22 cellular contexts compared by ENCODE assay signal in the genomic region with DNA sequence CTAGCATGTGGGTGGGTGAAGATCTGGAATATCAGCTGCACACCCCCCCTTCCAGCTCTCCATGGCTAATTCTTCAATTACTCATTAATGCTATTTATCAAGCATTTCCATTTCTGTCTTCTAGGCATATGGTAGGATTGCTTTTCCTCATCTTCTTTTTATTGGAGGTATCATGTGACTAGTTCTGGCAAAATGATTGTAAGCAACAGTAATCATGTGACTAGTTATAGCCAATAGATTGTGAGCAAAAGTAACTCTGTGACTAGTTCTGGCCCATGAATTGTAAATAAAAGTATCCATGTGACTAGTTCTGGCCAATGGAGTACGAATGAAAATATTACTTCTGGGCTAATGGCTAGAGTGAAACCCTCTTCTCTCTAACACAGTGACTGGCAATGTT.
A peak's percentile ranks its signal among the peaks of the same experiment; 100 is the strongest.
DNase-seq lines count a peak whose midpoint lies in the region; ATAC-seq, FAIRE-seq and TF ChIP-seq lines count a peak whose summit lies in the region.
"Had no signal": no experiment of that assay in that cellular context is flagged by ENCODE, and none has a peak within 500 bp of the region (broad histone marks: within the 10 kb centered on the region; RNA-seq: fewer than 3 reads in every experiment).

No MANE protein-coding gene starts in this region.

- no peak overlapping the region for H3K9ac ChIP-seq in GM12878 (ENCODE audit: control insufficient read depth, insufficient read depth, low read length)
- H3K9ac ChIP-seq: BLaER1 treated with 17β-estradiol and CSF1 and Interleukin-3, amounts not matched to agents 10 nM and 100 nM had no signal

- H3K36me3 Mint-ChIP-seq in T-helper 2 cell treated with Interferon-gamma antibody and Interleukin-4, amounts not matched to agents 5 μg/mL and 100 μg/mL, for 36 hours (ENCODE audit: low read depth): no peaks in the 10 kb centered on the region
- H3K36me3 Mint-ChIP-seq: CD8-positive, alpha-beta T cell had no signal

- H3K27ac ChIP-seq in A549 (no peak overlapping the region), GM12878 (ENCODE audit: control insufficient read depth, insufficient read depth) (no peak overlapping the region)
- H3K27ac ChIP-seq: BLaER1 treated with 17β-estradiol and CSF1 and Interleukin-3, amounts not matched to agents 10 nM and 100 nM; C4-2B had no signal

- H3K79me2 ChIP-seq in GM12878 (ENCODE audit: control insufficient read depth, insufficient read depth, low read length): no peaks in the 10 kb centered on the region

- TF ChIP-seq CTCF in A549 (IDR thresholded peaks at IDR 0.05) (no peak), GM12878 (IDR thresholded peaks at IDR 0.05 in 2 of 3, conservative IDR thresholded peaks at IDR 0.05 in 1 of 3; ENCODE audit: control insufficient read depth in 2 of 3, extremely low read depth in 1 of 3, insufficient read depth in 1 of 3, low read depth in 3 of 3, low read length in 3 of 3) (no peak)

- no peaks in the 10 kb centered on the region for H3K4me1 Mint-ChIP-seq in T-helper 2 cell treated with Interferon-gamma antibody and Interleukin-4, amounts not matched to agents 5 μg/mL and 100 μg/mL, for 36 hours (ENCODE audit: low read depth)
- H3K4me1 Mint-ChIP-seq: B cell had no signal

- H3K9me3 ChIP-seq in A549 (no peaks in the 10 kb centered on the region), GM12878 (replicated peaks; ENCODE audit: control insufficient read depth, insufficient read depth, low read length) (no peaks in the 10 kb centered on the region)
- H3K9me3 ChIP-seq: BLaER1 treated with 17β-estradiol and CSF1 and Interleukin-3, amounts not matched to agents 10 nM and 100 nM; Caco-2 had no signal

- SMC1A ChIA-PET in GM12878 (lab: Charles Lee; ENCODE audit: uncharacterized antibody, unreplicated experiment): no interaction called here

- BruUV-seq in GM12878 (replicated peaks; lab: Mats Ljungman, UMichigan): no TSS peak

- H3K4me3 Mint-ChIP-seq in T-helper 2 cell treated with Interferon-gamma antibody and Interleukin-4, amounts not matched to agents 5 μg/mL and 100 μg/mL, for 36 hours: no peak overlapping the region
- H3K4me3 Mint-ChIP-seq: B cell; CD4-positive, alpha-beta T cell; CD8-positive, alpha-beta T cell had no signal

- no peak overlapping the region for H2AFZ ChIP-seq in GM12878 (ENCODE audit: control insufficient read depth, low read depth, low read length)

- RAD21 ChIA-PET in GM12878 (lab: Charles Lee; ENCODE audit: unreplicated experiment): no interaction called here

- TF ChIP-seq EP300 in A549 (IDR thresholded peaks at IDR 0.05): no peak
- no peak for TF ChIP-seq EP300 in GM12878 (IDR thresholded peaks at IDR 0.05; ENCODE audit: borderline replicate concordance in 1 of 2, control insufficient read depth in 1 of 2, low read depth in 2 of 2, low read length in 2 of 2)

- H3K27me3 Mint-ChIP-seq in T-helper 2 cell treated with Interferon-gamma antibody and Interleukin-4, amounts not matched to agents 5 μg/mL and 100 μg/mL, for 36 hours (ENCODE audit: low read depth): peaks cover 7% of the 10 kb centered on the region

- H4K20me1 ChIP-seq in GM12878 (ENCODE audit: control insufficient read depth, insufficient read depth): no peaks in the 10 kb centered on the region
- H4K20me1 ChIP-seq: BLaER1 treated with 17β-estradiol and CSF1 and Interleukin-3, amounts not matched to agents 10 nM and 100 nM had no signal

- TF ChIP-seq RAD21 in A549 (conservative IDR thresholded peaks at IDR 0.05 in 1 of 2, IDR thresholded peaks at IDR 0.05 in 1 of 2) (no peak), GM12878 (IDR thresholded peaks at IDR 0.05; ENCODE audit: insufficient read depth, low read depth, low read length) (no peak)

- ATAC-seq in A549: no peak
- no peak for ATAC-seq in GM12878
- no peak for ATAC-seq in GM19324 (IDR thresholded peaks at IDR 0.05; ENCODE audit: low FRiP score, unreplicated experiment)
- ATAC-seq: CD8-positive, alpha-beta T cell had no signal

- no peaks in the 10 kb centered on the region for H3K9me3 Mint-ChIP-seq in T-helper 2 cell treated with Interferon-gamma antibody and Interleukin-4, amounts not matched to agents 5 μg/mL and 100 μg/mL, for 36 hours
- H3K9me3 Mint-ChIP-seq: CD4-positive, alpha-beta T cell; CD8-positive, alpha-beta T cell had no signal

- H3K4me2 ChIP-seq in A549 (no peak overlapping the region), GM12878 (ENCODE audit: control insufficient read depth, insufficient read depth) (no peak overlapping the region)
- H3K4me2 ChIP-seq: BLaER1 treated with 17β-estradiol and CSF1 and Interleukin-3, amounts not matched to agents 10 nM and 100 nM had no signal

- POLR2A ChIA-PET in A549 (lab: Yijun Ruan, JAX) (no interaction called here), GM12878 (lab: Charles Lee) (no interaction called here)

- CTCF ChIA-PET in A549 (lab: Yijun Ruan, JAX) (interaction anchor here (1.1 to 2.3 kb wide), 3 partner anchors 14 to 52 kb away, joined by 3 to 7 read pairs (median 5); no protein-coding TSS in a partner anchor), GM12878 (lab: Yijun Ruan, JAX) (interaction anchor here (0.6 kb wide), 1 partner anchor 600 kb away, joined by 3 read pairs; no protein-coding TSS in a partner anchor)

- in situ Hi-C loops in GM12878 (cut with MboI): no loop called here

- H3K27ac Mint-ChIP-seq in T-helper 2 cell treated with Interferon-gamma antibody and Interleukin-4, amounts not matched to agents 5 μg/mL and 100 μg/mL, for 36 hours: no peak overlapping the region
- H3K27ac Mint-ChIP-seq: B cell; CD4-positive, alpha-beta T cell; CD8-positive, alpha-beta T cell had no signal

- no peak overlapping the region for H3K4me3 ChIP-seq in A549
- no peak overlapping the region for H3K4me3 ChIP-seq in GM12878
- H3K4me3 ChIP-seq: BLaER1 treated with 17β-estradiol and CSF1 and Interleukin-3, amounts not matched to agents 10 nM and 100 nM had no signal

- H3K36me3 ChIP-seq in GM12878 (ENCODE audit: control insufficient read depth in 2 of 2, insufficient read depth in 2 of 2, low read length in 1 of 2): no peaks in the 10 kb centered on the region
- H3K36me3 ChIP-seq: BLaER1 treated with 17β-estradiol and CSF1 and Interleukin-3, amounts not matched to agents 10 nM and 100 nM had no signal

- intact Hi-C loops in GM12878 (cut with micrococcal nuclease; ENCODE audit: unreplicated experiment): loop anchor here (10.0 kb wide), 1 partner anchor 58 kb away; no protein-coding TSS in a partner anchor

- FAIRE-seq in A549 (lab: Jason Lieb, UNC) (no peak), GM12878 (lab: Jason Lieb, UNC) (no peak)
- FAIRE-seq: A204.1, D721Med, G401.6, GM12892, GM18507 had no signal

- TF ChIP-seq POLR2A in A549 (IDR thresholded peaks at IDR 0.05; ENCODE audit: low read length) (no peak), GM12878 (IDR thresholded peaks at IDR 0.05; ENCODE audit: low read depth, low read length) (no peak)

- no peak for DNase-seq in A549 (ENCODE audit: low read depth in 1 of 2, low spot score in 1 of 2)
- peak; percentile 15 for DNase-seq in NAMALWA (ENCODE audit: low spot score)
- no peak for DNase-seq in GM12878 (ENCODE audit: low read depth, low spot score)
- DNase-seq in T-helper 2 cell treated with Interferon-gamma antibody and Interleukin-4, amounts not matched to agents 5 μg/mL and 100 μg/mL, for 36 hours (ENCODE audit: low spot score): no peak
- no peak for DNase-seq in NCI-H748 (lab: John Stamatoyannopoulos, UW; ENCODE audit: unreplicated experiment)
- DNase-seq: 8988T; AML-193; Caco-2; Calu3; CD4-positive, alpha-beta T cell; CD8-positive, alpha-beta T cell; DMS79 treated with DMSO at 0.1 percent for 48 hours; GF-D8 had no signal

- no peaks in the 10 kb centered on the region for H3K4me1 ChIP-seq in A549
- no peaks in the 10 kb centered on the region for H3K4me1 ChIP-seq in GM12878 (ENCODE audit: control insufficient read depth, insufficient read depth, low read length)
- H3K4me1 ChIP-seq: BLaER1 treated with 17β-estradiol and CSF1 and Interleukin-3, amounts not matched to agents 10 nM and 100 nM; Caco-2 had no signal

- H3K27me3 ChIP-seq in GM12878 (replicated peaks in 1 of 2; ENCODE audit: control insufficient read depth in 2 of 2, insufficient read depth in 2 of 2, low read length in 1 of 2): peaks cover 5 to 10% of the 10 kb centered on the region in 2 experiments; a peak in 3 of 4 replicates
- H3K27me3 ChIP-seq: BLaER1 treated with 17β-estradiol and CSF1 and Interleukin-3, amounts not matched to agents 10 nM and 100 nM had no signal

- 3% methylated on average over 1 of the region's 1 CpG for WGBS in A549 (ENCODE audit: missing lambda C conversion rate)
- 0% methylated on average over 1 of the region's 1 CpG for WGBS in GM12878 (ENCODE audit: insufficient coverage, insufficient replicate concordance, low lambda C conversion rate, missing lambda C conversion rate)

TF ChIP-seq in A549, 52 proteins besides CTCF, POLR2A, EP300 and RAD21 (continues in another document):
- TF ChIP-seq MAFK (IDR thresholded peaks at IDR 0.05; ENCODE audit: partially characterized antibody) (no peak), NFE2L2 (conservative IDR thresholded peaks at IDR 0.05; ENCODE audit: low read length) (no peak)
- TF ChIP-seq, protein P1, sequence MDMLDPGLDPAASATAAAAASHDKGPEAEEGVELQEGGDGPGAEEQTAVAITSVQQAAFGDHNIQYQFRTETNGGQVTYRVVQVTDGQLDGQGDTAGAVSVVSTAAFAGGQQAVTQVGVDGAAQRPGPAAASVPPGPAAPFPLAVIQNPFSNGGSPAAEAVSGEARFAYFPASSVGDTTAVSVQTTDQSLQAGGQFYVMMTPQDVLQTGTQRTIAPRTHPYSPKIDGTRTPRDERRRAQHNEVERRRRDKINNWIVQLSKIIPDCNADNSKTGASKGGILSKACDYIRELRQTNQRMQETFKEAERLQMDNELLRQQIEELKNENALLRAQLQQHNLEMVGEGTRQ (IDR thresholded peaks at IDR 0.05): peak; percentile 66; the same call in 1 of the 2 replicates

TF ChIP-seq in GM12878, 131 proteins besides CTCF, POLR2A, EP300 and RAD21 (continues in another document):
- no peak for TF ChIP-seq SREBF1 (IDR thresholded peaks at IDR 0.05; ENCODE audit: low read length)
- TF ChIP-seq, protein P2, sequence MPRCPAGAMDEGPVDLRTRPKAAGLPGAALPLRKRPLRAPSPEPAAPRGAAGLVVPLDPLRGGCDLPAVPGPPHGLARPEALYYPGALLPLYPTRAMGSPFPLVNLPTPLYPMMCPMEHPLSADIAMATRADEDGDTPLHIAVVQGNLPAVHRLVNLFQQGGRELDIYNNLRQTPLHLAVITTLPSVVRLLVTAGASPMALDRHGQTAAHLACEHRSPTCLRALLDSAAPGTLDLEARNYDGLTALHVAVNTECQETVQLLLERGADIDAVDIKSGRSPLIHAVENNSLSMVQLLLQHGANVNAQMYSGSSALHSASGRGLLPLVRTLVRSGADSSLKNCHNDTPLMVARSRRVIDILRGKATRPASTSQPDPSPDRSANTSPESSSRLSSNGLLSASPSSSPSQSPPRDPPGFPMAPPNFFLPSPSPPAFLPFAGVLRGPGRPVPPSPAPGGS (IDR thresholded peaks at IDR 0.05; ENCODE audit: borderline replicate concordance, insufficient read depth, low read depth, low read length, poor library complexity, severe bottlenecking): peak; percentile 29
